Comparison of ENCODE assay signal across 23 cellular contexts in the genomic region with DNA sequence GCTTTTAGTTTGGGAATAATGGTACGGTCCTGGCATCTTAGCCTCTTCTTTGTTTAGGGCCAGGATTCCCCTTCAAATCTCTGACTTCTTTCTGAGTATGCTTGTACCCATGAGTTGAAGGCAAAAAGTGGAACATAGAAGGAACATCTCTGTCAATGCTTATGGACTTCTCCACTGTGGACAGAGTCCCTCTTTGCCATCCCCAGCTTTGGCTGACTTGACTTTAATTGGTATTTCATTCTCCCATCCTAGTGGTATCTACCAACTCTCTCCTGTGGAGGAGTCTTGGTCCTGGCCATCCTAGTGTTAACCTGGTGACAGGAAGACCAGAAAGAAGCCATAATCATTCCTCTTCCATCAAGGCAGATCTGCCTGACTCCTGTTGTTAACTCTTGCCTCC.
"Had no signal": no experiment of that assay in that cellular context is flagged by ENCODE, and none has a peak within 500 bp of the region (broad histone marks: within the 10 kb centered on the region; RNA-seq: fewer than 3 reads in every experiment).

No MANE protein-coding gene starts in this region.

- H3K9me3 ChIP-seq: lower lobe of right lung, neutrophil, psoas muscle, right lobe of liver, stomach, testis, thyroid gland, transverse colon, upper lobe of left lung had no signal

- ATAC-seq: lower lobe of right lung; naive thymus-derived CD8-positive, alpha-beta T cell; psoas muscle; right lobe of liver; stimulated activated naive B cell treated with anti-CD40 and anti-IgM and Interleukin-4, amounts not matched to agents 10 μg/mL and 1 μg/mL and 100 μg/mL, for 72 hours; stimulated activated naive CD8-positive, alpha-beta T cell treated with anti-CD3 and anti-CD28 coated beads, Interleukin-15, Interleukin-2, amounts not matched to agents 100 U/mL and 50 U/mL, for 24 hours had no signal

- H3K27me3 ChIP-seq: hepatocyte, neural progenitor cell, neutrophil, right lobe of liver, stomach, testis, thyroid gland, transverse colon, upper lobe of left lung had no signal

- H3K27ac ChIP-seq: hepatocyte, lower lobe of right lung, neural progenitor cell, neutrophil, parathyroid adenoma, psoas muscle, right lobe of liver, stomach, testis, thyroid gland, transverse colon, upper lobe of left lung had no signal

- H3K4me3 Mint-ChIP-seq: naive thymus-derived CD8-positive, alpha-beta T cell; nephron progenitor cell; neural progenitor cell; stimulated activated naive B cell treated with anti-CD40 and anti-IgM and Interleukin-4, amounts not matched to agents 10 μg/mL and 1 μg/mL and 100 μg/mL, for 72 hours had no signal

- H3K36me3 ChIP-seq: lower lobe of right lung, neural progenitor cell, neutrophil, right lobe of liver, stomach, thyroid gland, transverse colon, upper lobe of left lung had no signal

- H3K9ac ChIP-seq: neural progenitor cell, parathyroid adenoma had no signal

- H3K4me2 ChIP-seq: hepatocyte, neural progenitor cell, smooth muscle cell had no signal

- H3K9me3 Mint-ChIP-seq: naive thymus-derived CD8-positive, alpha-beta T cell; neural progenitor cell had no signal

- DNase-seq: islet precursor cell; lower lobe of right lung; mammary epithelial cell; mesenchymal stem cell; naive thymus-derived CD8-positive, alpha-beta T cell; nephron progenitor cell; occipital lobe; psoas muscle; right lobe of liver; stimulated activated CD4-positive, alpha-beta T cell treated with anti-CD3 and anti-CD28 coated beads, Interleukin-2, amount 100 ng/mL, for 24 hours; stimulated activated CD4-positive, alpha-beta T cell treated with anti-CD3 and anti-CD28 coated beads, Interleukin-4, amount 100 ng/mL, for 1 hour; stimulated activated naive B cell treated with anti-CD40 and anti-IgM and Interleukin-4, amounts not matched to agents 10 μg/mL and 1 μg/mL and 100 μg/mL, for 72 hours; stimulated activated naive CD8-positive, alpha-beta T cell treated with anti-CD3 and anti-CD28 coated beads, Interleukin-15, Interleukin-2, amounts not matched to agents 100 U/mL and 50 U/mL, for 24 hours; stomach; testis; thyroid gland; transverse colon; upper lobe of left lung had no signal

- H3K4me3 ChIP-seq: hepatocyte, lower lobe of right lung, neural progenitor cell, psoas muscle, right lobe of liver, smooth muscle cell, stomach, testis, thyroid gland, transverse colon, upper lobe of left lung had no signal

- H3K4me1 ChIP-seq: lower lobe of right lung, parathyroid adenoma, psoas muscle, right lobe of liver, stomach, testis, transverse colon had no signal

- H3K79me2 ChIP-seq: hepatocyte, parathyroid adenoma had no signal

- H3K27ac Mint-ChIP-seq: naive thymus-derived CD8-positive, alpha-beta T cell; nephron progenitor cell; neural progenitor cell; stimulated activated naive B cell treated with anti-CD40 and anti-IgM and Interleukin-4, amounts not matched to agents 10 μg/mL and 1 μg/mL and 100 μg/mL, for 72 hours had no signal

- H3K4me1 Mint-ChIP-seq: naive thymus-derived CD8-positive, alpha-beta T cell; neural progenitor cell; stimulated activated naive B cell treated with anti-CD40 and anti-IgM and Interleukin-4, amounts not matched to agents 10 μg/mL and 1 μg/mL and 100 μg/mL, for 72 hours had no signal

- H2AFZ ChIP-seq: hepatocyte, neural progenitor cell, parathyroid adenoma had no signal

- H3K36me3 Mint-ChIP-seq: naive thymus-derived CD8-positive, alpha-beta T cell; neural progenitor cell; stimulated activated naive B cell treated with anti-CD40 and anti-IgM and Interleukin-4, amounts not matched to agents 10 μg/mL and 1 μg/mL and 100 μg/mL, for 72 hours had no signal
